24 cellular contexts compared by ENCODE assay signal in the genomic region with DNA sequence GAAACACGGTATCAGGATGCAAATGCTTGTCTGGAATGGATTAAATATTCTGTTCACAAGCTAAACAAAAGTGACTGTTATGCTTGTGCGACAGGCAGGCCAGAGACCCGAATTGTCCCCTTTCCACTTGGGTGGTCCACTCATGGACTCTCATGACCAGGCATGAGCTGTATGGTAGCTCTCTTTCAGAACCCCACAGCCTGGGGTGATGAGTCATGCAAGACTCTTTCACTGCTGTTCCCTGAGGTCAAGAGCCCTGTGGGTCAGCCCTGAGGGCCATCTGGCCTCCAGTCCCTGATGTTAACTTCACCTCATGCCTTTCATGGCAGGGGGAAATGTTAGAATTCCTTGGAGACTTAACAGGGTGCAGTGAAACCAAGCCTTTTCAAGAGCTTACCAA.
"Had no signal": no experiment of that assay in that cellular context is flagged by ENCODE, and none has a peak within 500 bp of the region (broad histone marks: within the 10 kb centered on the region; RNA-seq: fewer than 3 reads in every experiment).

No MANE protein-coding gene starts in this region.

- H3K4me3 ChIP-seq: colonic mucosa, lower lobe of right lung, pancreas, stomach, thyroid gland had no signal

- H3K27ac Mint-ChIP-seq: dendritic cell treated with granulocyte-macrophage colony-stimulating factor and Interleukin-4, amounts not matched to agents 40 ng/mL and 50 ng/mL, for 4 days; endodermal cell; immature natural killer cell; natural killer cell; stimulated activated effector memory CD8-positive, alpha-beta T cell treated with anti-CD3 and anti-CD28 coated beads, Interleukin-12 subunit alpha, Interleukin-12 subunit beta, amount 100 ng/mL, for 72 hours; type B pancreatic cell had no signal

- H3K4me1 Mint-ChIP-seq: endodermal cell; immature natural killer cell; natural killer cell; stimulated activated effector memory CD8-positive, alpha-beta T cell treated with anti-CD3 and anti-CD28 coated beads, Interleukin-12 subunit alpha, Interleukin-12 subunit beta, amount 100 ng/mL, for 72 hours had no signal

- H3K27me3 ChIP-seq: colonic mucosa, neutrophil, pancreas, stomach, thyroid gland had no signal

- H3K36me3 Mint-ChIP-seq: stimulated activated effector memory CD8-positive, alpha-beta T cell treated with anti-CD3 and anti-CD28 coated beads, Interleukin-12 subunit alpha, Interleukin-12 subunit beta, amount 100 ng/mL, for 72 hours had no signal

- H3K4me1 ChIP-seq: colonic mucosa, lower lobe of right lung, pancreas, stomach, thyroid gland had no signal

- DNase-seq: colonic mucosa; effector CD8-positive, alpha-beta T cell; endodermal cell; foreskin melanocyte; hypothalamus; immature natural killer cell; left ventricle myocardium superior; lower lobe of right lung; natural killer cell; pancreas; retina; stimulated activated CD4-positive, alpha-beta T cell treated with anti-CD3 and anti-CD28 coated beads, Interleukin-2, amount 100 ng/mL, for 24 hours; stimulated activated CD4-positive, alpha-beta T cell treated with anti-CD3 and anti-CD28 coated beads, Interleukin-4, amount 100 ng/mL, for 24 hours; stimulated activated naive CD4-positive, alpha-beta T cell treated with Interleukin-2 at 50 U/mL for 16 hours; stomach; thyroid gland had no signal

- H3K27me3 Mint-ChIP-seq: type B pancreatic cell had no signal

- H3K27ac ChIP-seq: colonic mucosa, epithelial cell of prostate, lower lobe of right lung, neutrophil, pancreas, stomach, thyroid gland had no signal

- FAIRE-seq: keratinocyte, pancreas had no signal

- ATAC-seq: esophagus mucosa; left ventricle myocardium superior; lower lobe of right lung; natural killer cell; pancreas; sciatic nerve; stimulated activated effector memory CD8-positive, alpha-beta T cell treated with anti-CD3 and anti-CD28 coated beads, Interleukin-12 subunit alpha, Interleukin-12 subunit beta, amount 100 ng/mL, for 72 hours had no signal

- H3K9me3 ChIP-seq: colonic mucosa, pancreas, thyroid gland had no signal

- H3K36me3 ChIP-seq: colonic mucosa, lower lobe of right lung, neutrophil, pancreas, stomach, thyroid gland had no signal

- H3K4me3 Mint-ChIP-seq: dendritic cell treated with granulocyte-macrophage colony-stimulating factor and Interleukin-4, amounts not matched to agents 40 ng/mL and 50 ng/mL, for 4 days; endodermal cell; immature natural killer cell; natural killer cell; stimulated activated effector memory CD8-positive, alpha-beta T cell treated with anti-CD3 and anti-CD28 coated beads, Interleukin-12 subunit alpha, Interleukin-12 subunit beta, amount 100 ng/mL, for 72 hours; type B pancreatic cell had no signal
